In the genomic region with DNA sequence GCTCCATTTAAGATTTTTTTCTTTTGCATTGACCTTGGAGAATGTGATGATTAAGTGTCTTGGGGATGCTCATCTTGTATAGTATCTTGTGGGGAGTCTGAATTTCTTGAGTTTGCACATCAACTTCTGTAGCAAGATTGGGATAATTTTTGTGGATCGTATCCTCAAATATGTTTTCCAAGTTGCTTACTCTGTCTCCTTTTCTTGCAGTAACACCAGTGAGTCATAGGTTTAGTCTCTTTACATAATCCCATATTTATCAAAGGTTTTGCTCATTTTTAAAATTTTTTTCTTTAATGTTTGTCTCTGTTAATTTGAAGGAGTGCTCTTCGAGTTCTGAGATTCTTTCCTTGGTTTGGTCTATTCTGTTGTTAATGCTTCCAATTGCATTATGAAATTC, we compare ENCODE assay signal across 24 cellular contexts. TPM values are rescaled to one million over a fixed set of nuclear protein-coding genes. Genes with fewer than 3 reads are reported as not detected.
"Had no signal": no experiment of that assay in that cellular context is flagged by ENCODE, and none has a peak within 500 bp of the region (broad histone marks: within the 10 kb centered on the region; RNA-seq: fewer than 3 reads in every experiment).

No MANE protein-coding gene starts in this region.

- H3K4me1 Mint-ChIP-seq: activated T-helper 17 cell treated with anti-CD3 and anti-CD28 coated beads, Interleukin-2, amount 50 U/mL, for 72 hours; WTC11 had no signal

- FAIRE-seq: RCC 7860 had no signal

- DNase-seq: activated CD4-positive, alpha-beta T cell treated with anti-CD3 and anti-CD28 coated beads for 1 hour; activated CD4-positive, alpha-beta T cell treated with anti-CD3 and anti-CD28 coated beads, Interleukin-2, amount 10 ng/mL, durations not matched to agents 24 days and 14 days; activated CD4-positive, alpha-beta T cell treated with anti-CD3 and anti-CD28 coated beads, Interleukin-2, amount 50 U/mL, for 48 hours; activated gamma-delta T cell; activated naive CD4-positive, alpha-beta T cell treated with anti-CD3 and anti-CD28 coated beads for 36 hours; activated T-cell treated with anti-CD3 and anti-CD28 coated beads, Interleukin-2, amount 50 U/mL, for 48 hours; brain microvascular endothelial cell; Kasumi-1; KBM-7; NCI-H1105 treated with DMSO at 0.1 percent for 48 hours; NCI-H1436 treated with DMSO at 0.1 percent for 48 hours; NCI-H187; NCI-H2081; NCI-H446; NCI-H524; SHP77; T-helper 9 cell had no signal

- H3K27me3 Mint-ChIP-seq: activated CD4-positive, alpha-beta T cell treated with anti-CD3 and anti-CD28 coated beads, Interleukin-2, amount 10 ng/mL, durations not matched to agents 24 days and 14 days; activated naive CD8-positive, alpha-beta T cell had no signal

- ATAC-seq: activated T-helper 17 cell treated with anti-CD3 and anti-CD28 coated beads, Interleukin-2, amount 50 U/mL, for 72 hours; WTC11 had no signal

- H3K36me3 ChIP-seq: SJSA1 had no signal

- H3K4me1 ChIP-seq: SJSA1 had no signal

- H3K9me3 Mint-ChIP-seq: activated naive CD4-positive, alpha-beta T cell treated with anti-CD3 and anti-CD28 coated beads for 36 hours; activated T-helper 17 cell treated with anti-CD3 and anti-CD28 coated beads, Interleukin-2, amount 50 U/mL, for 72 hours; WTC11 had no signal

- H3K9me3 ChIP-seq: SJSA1 had no signal

- H3K4me3 ChIP-seq: cardiac muscle cell, SJSA1 had no signal

- H3K27ac Mint-ChIP-seq: activated CD4-positive, alpha-beta T cell treated with anti-CD3 and anti-CD28 coated beads, Interleukin-2, amount 10 ng/mL, durations not matched to agents 24 days and 14 days; activated naive CD4-positive, alpha-beta T cell treated with anti-CD3 and anti-CD28 coated beads for 36 hours; activated naive CD8-positive, alpha-beta T cell; activated T-helper 17 cell treated with anti-CD3 and anti-CD28 coated beads, Interleukin-2, amount 50 U/mL, for 72 hours; T-helper 1 cell treated with Interleukin-12 subunit alpha and Interleukin-12 subunit beta and Interleukin-4 antibody, amounts not matched to agents 30 μg/mL and 1 μg/mL, for 36 hours; WTC11 had no signal

- H3K4me3 Mint-ChIP-seq: activated CD4-positive, alpha-beta T cell treated with anti-CD3 and anti-CD28 coated beads, Interleukin-2, amount 10 ng/mL, durations not matched to agents 24 days and 14 days; activated naive CD4-positive, alpha-beta T cell treated with anti-CD3 and anti-CD28 coated beads for 36 hours; activated naive CD8-positive, alpha-beta T cell; activated T-helper 17 cell treated with anti-CD3 and anti-CD28 coated beads, Interleukin-2, amount 50 U/mL, for 72 hours; T-helper 1 cell treated with Interleukin-12 subunit alpha and Interleukin-12 subunit beta and Interleukin-4 antibody, amounts not matched to agents 30 μg/mL and 1 μg/mL, for 36 hours; WTC11 had no signal

- H3K27me3 ChIP-seq: brain microvascular endothelial cell, cardiac muscle cell, SJSA1 had no signal

- H3K27ac ChIP-seq: brain microvascular endothelial cell, cardiac muscle cell, SJSA1 had no signal

RNA-seq across cellular contexts. Expression of gene ANGPTL1, which starts 41.7 kb away (rescaled TPM):
- total RNA-seq: activated CD4-positive, alpha-beta T cell treated with anti-CD3 and anti-CD28 coated beads, Interleukin-2, amount 10 ng/mL, durations not matched to agents 24 days and 14 days; activated naive CD4-positive, alpha-beta T cell treated with anti-CD3 and anti-CD28 coated beads for 36 hours; activated T-helper 17 cell treated with anti-CD3 and anti-CD28 coated beads, Interleukin-2, amount 50 U/mL, for 72 hours; cardiac muscle cell; WTC11 had no signal
- polyA plus RNA-seq: cardiac muscle cell had no signal
